8 cellular contexts compared by ENCODE assay signal in genomic region chr5:159210306-159210722, GRCh38. TPM values are rescaled to one million over a fixed set of nuclear protein-coding genes. Genes with fewer than 3 reads are reported as not detected.
DNase-seq lines count a peak whose midpoint lies in the region; ATAC-seq, FAIRE-seq and TF ChIP-seq lines count a peak whose summit lies in the region.

No MANE protein-coding gene starts in this region.

- H3K9me3 Mint-ChIP-seq in CD4-positive, alpha-beta memory T cell, result no peaks in the 10 kb centered on the region
- H3K9me3 Mint-ChIP-seq in activated T-helper 1 cell treated with anti-CD3 and anti-CD28 coated beads, Interleukin-12 subunit alpha, Interleukin-12 subunit beta, Interleukin-2, Interleukin-4 antibody, amounts not matched to agents 30 ng/mL and 10 ng/mL and 1 ng/mL, durations not matched to agents 14 hours and 24 hours and 36 hours, result no peaks in the 10 kb centered on the region

- H3K9ac ChIP-seq in mesendoderm (ENCODE audit: low read length) (no peak overlapping the region), kidney (ENCODE audit: low read length in 2 of 2) (peak overlapping the region in 1 of 2 donors; percentile 63)

- no peak overlapping the region for H4K8ac ChIP-seq in mesendoderm (ENCODE audit: low read depth, low read length)

- H3K4me1 ChIP-seq in CD4-positive, alpha-beta memory T cell (ENCODE audit: insufficient read depth, low read length), result peaks cover 27% of the 10 kb centered on the region
- H3K4me1 ChIP-seq in mesendoderm (ENCODE audit: control insufficient read depth, low read depth, low read length) (peaks cover 10% of the 10 kb centered on the region), kidney (ENCODE audit: control insufficient read depth in 1 of 2, insufficient read depth in 1 of 2, low read depth in 1 of 2, low read length in 2 of 2) (peaks cover 8 to 9% of the 10 kb centered on the region in 2 donors), right cardiac atrium (ENCODE audit: control insufficient read depth, insufficient read depth, low read length) (no peaks in the 10 kb centered on the region)

- peaks cover 22% of the 10 kb centered on the region for H3K79me2 ChIP-seq in mesendoderm (ENCODE audit: control insufficient read depth, insufficient read depth, low read length)

- H3K79me1 ChIP-seq in mesendoderm (ENCODE audit: low read length), result no peaks in the 10 kb centered on the region

- no peaks in the 10 kb centered on the region for H3K9me3 ChIP-seq in CD4-positive, alpha-beta memory T cell (ENCODE audit: control insufficient read depth in 1 of 2, low read length in 2 of 2)
- H3K9me3 ChIP-seq in kidney (ENCODE audit: control insufficient read depth in 1 of 2, low read length in 2 of 2) (no peaks in the 10 kb centered on the region), right cardiac atrium (ENCODE audit: control insufficient read depth, low read length) (no peaks in the 10 kb centered on the region)

- H2AK5ac ChIP-seq in mesendoderm (ENCODE audit: low read length), result no peak overlapping the region

- no peak overlapping the region for H3K4ac ChIP-seq in mesendoderm (ENCODE audit: low read depth, low read length)

- H2BK5ac ChIP-seq in mesendoderm (ENCODE audit: low read length), result no peak overlapping the region

- H3K27me3 ChIP-seq in CD4-positive, alpha-beta memory T cell (ENCODE audit: insufficient read depth, low read length), result no peaks in the 10 kb centered on the region
- H3K27me3 ChIP-seq in mesendoderm (ENCODE audit: insufficient read depth, low read length, poor library complexity) (no peaks in the 10 kb centered on the region), right cardiac atrium (ENCODE audit: control insufficient read depth, insufficient read depth) (no peaks in the 10 kb centered on the region)

- no peak overlapping the region for H3K4me2 ChIP-seq in mesendoderm (ENCODE audit: low read length)

- H3K27ac ChIP-seq in CD4-positive, alpha-beta memory T cell (ENCODE audit: low read depth, low read length), result peak overlapping the region; percentile 87
- H3K27ac ChIP-seq in mesendoderm (ENCODE audit: low read depth, low read length), result no peak overlapping the region
- no peak overlapping the region for H3K27ac ChIP-seq in kidney (ENCODE audit: low read depth in 2 of 2, low read length in 2 of 2)
- H3K27ac ChIP-seq in right cardiac atrium (ENCODE audit: low read length), result no peak overlapping the region

- intact Hi-C loops in CD4-positive, alpha-beta memory T cell (cut with micrococcal nuclease), result no loop called here
- intact Hi-C loops in activated T-helper 1 cell treated with anti-CD3 and anti-CD28 coated beads, Interleukin-12 subunit alpha, Interleukin-12 subunit beta, Interleukin-2, Interleukin-4 antibody, amounts not matched to agents 30 ng/mL and 10 ng/mL and 1 ng/mL, durations not matched to agents 14 hours and 24 hours and 36 hours (cut with micrococcal nuclease), result no loop called here
- intact Hi-C loops in kidney (cut with DNase I) (no loop called here), right cardiac atrium (cut with DNase I) (no loop called here)

- ATAC-seq in GM18520 (IDR thresholded peaks at IDR 0.05; ENCODE audit: unreplicated experiment) (no peak), right cardiac atrium (no peak)

- DNase-seq in CD4-positive, alpha-beta memory T cell, result no peak
- DNase-seq in HuH-7.5 (ENCODE audit: low spot score) (peak; percentile 47), mesendoderm (peak; percentile 13), NCI-H1694 treated with DMSO at 0.1 percent for 48 hours (lab: John Stamatoyannopoulos, UW) (no peak), kidney (no peak), right cardiac atrium (no peak)
- no peak for DNase-seq in activated T-helper 1 cell treated with anti-CD3 and anti-CD28 coated beads, Interleukin-12 subunit alpha, Interleukin-12 subunit beta, Interleukin-2, Interleukin-4 antibody, amounts not matched to agents 30 ng/mL and 10 ng/mL and 1 ng/mL, durations not matched to agents 14 hours and 24 hours and 36 hours (ENCODE audit: low spot score)

- H2BK15ac ChIP-seq in mesendoderm (replicated peaks; ENCODE audit: low read depth), result no peak overlapping the region

- H3K56ac ChIP-seq in mesendoderm (ENCODE audit: low read length), result no peak overlapping the region

- H2BK120ac ChIP-seq in mesendoderm (ENCODE audit: low read depth, low read length), result no peak overlapping the region

- no CpG with 5 or more reads among the region's 4 CpGs for WGBS in mesendoderm (ENCODE audit: extremely low coverage, insufficient coverage, low lambda C conversion rate)
- WGBS in right cardiac atrium, result 64% methylated on average over 4 of the region's 4 CpGs

- no peaks in the 10 kb centered on the region for H3K36me3 ChIP-seq in CD4-positive, alpha-beta memory T cell (ENCODE audit: insufficient read depth, low read length)
- H3K36me3 ChIP-seq in mesendoderm (ENCODE audit: control insufficient read depth, insufficient read depth, low read length) (no peaks in the 10 kb centered on the region), kidney (ENCODE audit: control insufficient read depth in 1 of 2, insufficient read depth in 2 of 2, low read length in 2 of 2) (no peaks in the 10 kb centered on the region)

- CTCF ChIA-PET in CD4-positive, alpha-beta memory T cell (lab: Charles Lee; ENCODE audit: partially characterized antibody), result no interaction called here

- no peak for TF ChIP-seq CTCF in kidney (IDR thresholded peaks at IDR 0.05; ENCODE audit: borderline replicate concordance, extremely low read depth, insufficient read depth)

- POLR2A ChIA-PET in CD4-positive, alpha-beta memory T cell (lab: Charles Lee; ENCODE audit: partially characterized antibody), result interaction anchor here (1.7 kb wide), 1 partner anchor 52 kb away, joined by 7 read pairs; the partner anchor contains the start of gene UBLCP1

- no peak overlapping the region for H3K23ac ChIP-seq in mesendoderm (ENCODE audit: low read length)

- peak overlapping the region; percentile 94 to 100 (median 98) for H3K27ac Mint-ChIP-seq in CD4-positive, alpha-beta memory T cell
- peak overlapping the region; percentile 92 for H3K27ac Mint-ChIP-seq in activated T-helper 1 cell treated with anti-CD3 and anti-CD28 coated beads, Interleukin-12 subunit alpha, Interleukin-12 subunit beta, Interleukin-2, Interleukin-4 antibody, amounts not matched to agents 30 ng/mL and 10 ng/mL and 1 ng/mL, durations not matched to agents 14 hours and 24 hours and 36 hours

- peaks cover 0 to 1% of the 10 kb centered on the region in 2 donors for H3K27me3 Mint-ChIP-seq in CD4-positive, alpha-beta memory T cell
- peaks cover 4% of the 10 kb centered on the region for H3K27me3 Mint-ChIP-seq in activated T-helper 1 cell treated with anti-CD3 and anti-CD28 coated beads, Interleukin-12 subunit alpha, Interleukin-12 subunit beta, Interleukin-2, Interleukin-4 antibody, amounts not matched to agents 30 ng/mL and 10 ng/mL and 1 ng/mL, durations not matched to agents 14 hours and 24 hours and 36 hours (ENCODE audit: insufficient read depth)

- FAIRE-seq in kidney (lab: Jason Lieb, UNC), result no peak

- H4K5ac ChIP-seq in mesendoderm (ENCODE audit: low read length), result no peak overlapping the region

- no peak overlapping the region for H3K18ac ChIP-seq in mesendoderm (ENCODE audit: low read length)

- H3K36me3 Mint-ChIP-seq in CD4-positive, alpha-beta memory T cell, result peaks cover 0 to 23% of the 10 kb centered on the region in 2 donors
- peaks cover 23% of the 10 kb centered on the region for H3K36me3 Mint-ChIP-seq in activated T-helper 1 cell treated with anti-CD3 and anti-CD28 coated beads, Interleukin-12 subunit alpha, Interleukin-12 subunit beta, Interleukin-2, Interleukin-4 antibody, amounts not matched to agents 30 ng/mL and 10 ng/mL and 1 ng/mL, durations not matched to agents 14 hours and 24 hours and 36 hours (ENCODE audit: low read depth)

- peaks cover 29 to 48% (median 33%) of the 10 kb centered on the region in 4 donors for H3K4me1 Mint-ChIP-seq in CD4-positive, alpha-beta memory T cell
- peaks cover 36% of the 10 kb centered on the region for H3K4me1 Mint-ChIP-seq in activated T-helper 1 cell treated with anti-CD3 and anti-CD28 coated beads, Interleukin-12 subunit alpha, Interleukin-12 subunit beta, Interleukin-2, Interleukin-4 antibody, amounts not matched to agents 30 ng/mL and 10 ng/mL and 1 ng/mL, durations not matched to agents 14 hours and 24 hours and 36 hours (ENCODE audit: low read depth)

- H3K4me3 ChIP-seq in CD4-positive, alpha-beta memory T cell (ENCODE audit: low read length in 2 of 2), result peak overlapping the region in 1 of 2 donors; percentile 53
- H3K4me3 ChIP-seq in mesendoderm (ENCODE audit: low read length), result no peak overlapping the region
- peak overlapping the region in 1 of 2 donors; percentile 83 for H3K4me3 ChIP-seq in kidney (ENCODE audit: low read length in 2 of 2)
- H3K4me3 ChIP-seq in right cardiac atrium (ENCODE audit: low read length), result no peak overlapping the region

- peak overlapping the region; percentile 92 to 96 (median 94) for H3K4me3 Mint-ChIP-seq in CD4-positive, alpha-beta memory T cell
- H3K4me3 Mint-ChIP-seq in activated T-helper 1 cell treated with anti-CD3 and anti-CD28 coated beads, Interleukin-12 subunit alpha, Interleukin-12 subunit beta, Interleukin-2, Interleukin-4 antibody, amounts not matched to agents 30 ng/mL and 10 ng/mL and 1 ng/mL, durations not matched to agents 14 hours and 24 hours and 36 hours, result peak overlapping the region; percentile 86

RNA-seq across cellular contexts. Expression of gene RNF145, which starts 1.0 kb away (rescaled TPM):
- total RNA-seq in CD4-positive, alpha-beta memory T cell, result 10 to 100 TPM; 62.4 to 67.8 TPM
- 10 to 100 TPM; 13.1 to 16.9 TPM for polyA plus RNA-seq in CD4-positive, alpha-beta memory T cell
- 179 TPM in 2 replicates for total RNA-seq in activated T-helper 1 cell treated with anti-CD3 and anti-CD28 coated beads, Interleukin-12 subunit alpha, Interleukin-12 subunit beta, Interleukin-2, Interleukin-4 antibody, amounts not matched to agents 30 ng/mL and 10 ng/mL and 1 ng/mL, durations not matched to agents 14 hours and 24 hours and 36 hours
- polyA plus RNA-seq in mesendoderm (2013, experiment 1 of 2), result 64.9 TPM
- 62.8 TPM for polyA plus RNA-seq in mesendoderm (2013, experiment 2 of 2)
- 66.5 TPM for total RNA-seq in kidney
- polyA plus RNA-seq in kidney (ENCODE audit: insufficient read depth, low read depth, low replicate concordance), result 29.6 TPM
- total RNA-seq in right cardiac atrium, result 10 to 100 TPM; 26.3 to 31.9 (median 28.0) TPM
- polyA plus RNA-seq in right cardiac atrium, result 16.4 TPM

RNA-seq across cellular contexts. Expression of gene UBLCP1, which starts 52.8 kb away (rescaled TPM):
- 10 to 100 TPM; 31.6 to 33.4 TPM for total RNA-seq in CD4-positive, alpha-beta memory T cell
- polyA plus RNA-seq in CD4-positive, alpha-beta memory T cell, result 10 to 100 TPM; 51.5 to 62.0 TPM
- total RNA-seq in activated T-helper 1 cell treated with anti-CD3 and anti-CD28 coated beads, Interleukin-12 subunit alpha, Interleukin-12 subunit beta, Interleukin-2, Interleukin-4 antibody, amounts not matched to agents 30 ng/mL and 10 ng/mL and 1 ng/mL, durations not matched to agents 14 hours and 24 hours and 36 hours, result 30.8 and 32.3 TPM in 2 replicates
- polyA plus RNA-seq in mesendoderm (2013, experiment 1 of 2), result 52.4 TPM
- polyA plus RNA-seq in mesendoderm (2013, experiment 2 of 2), result 54.1 TPM
- total RNA-seq in kidney (25.1 TPM), right cardiac atrium (10 to 100 TPM; 14.9 to 19.9 (median 17.1) TPM)
- polyA plus RNA-seq in kidney (ENCODE audit: insufficient read depth, low read depth, low replicate concordance) (17.1 TPM), right cardiac atrium (14.9 TPM)

Comparison
In these comparisons a context has a peak if more than half of its experiments do, and no peak if none do; other contexts are left out.
1. DNase-seq: peak in HuH-7.5 (single experiment) and mesendoderm (single experiment); none in CD4-positive, alpha-beta memory T cell (0 of 5), activated T-helper 1 cell treated with anti-CD3 and anti-CD28 coated beads, Interleukin-12 subunit alpha, Interleukin-12 subunit beta, Interleukin-2, Interleukin-4 antibody, amounts not matched to agents 30 ng/mL and 10 ng/mL and 1 ng/mL, durations not matched to agents 14 hours and 24 hours and 36 hours (single experiment), NCI-H1694 treated with DMSO at 0.1 percent for 48 hours (single experiment), kidney (single experiment) and right cardiac atrium (0 of 3).